In the genomic region with DNA sequence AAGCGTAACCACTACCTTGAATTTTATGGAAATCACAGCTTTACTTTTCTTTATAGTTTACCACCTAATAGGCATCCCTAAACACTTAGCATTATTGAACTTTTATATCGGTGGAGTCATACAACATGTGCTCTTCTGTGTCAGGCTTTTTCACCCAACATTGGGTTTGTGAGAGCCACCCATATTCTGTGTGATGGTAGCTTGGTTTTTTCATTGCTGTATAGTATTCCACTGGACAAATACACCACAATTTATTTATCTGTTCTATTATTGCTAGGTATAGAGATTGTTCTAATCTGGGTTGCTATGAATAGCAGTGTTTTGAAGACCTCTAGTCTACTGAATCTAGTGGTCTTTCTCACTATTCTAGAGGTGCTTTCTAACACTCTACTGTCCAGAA, we compare ENCODE assay signal across 7 cellular contexts.
"Had no signal": no experiment of that assay in that cellular context is flagged by ENCODE, and none has a peak within 500 bp of the region (broad histone marks: within the 10 kb centered on the region; RNA-seq: fewer than 3 reads in every experiment).

No MANE protein-coding gene starts in this region.

- DNase-seq: GF-D8 had no signal

- FAIRE-seq: G401.6, GM12878, GM12891, GM12892, GM18507, GM19239 had no signal

- H3K4me3 ChIP-seq: GM12878 had no signal

- ATAC-seq: GM12878 had no signal
